In the genomic region with DNA sequence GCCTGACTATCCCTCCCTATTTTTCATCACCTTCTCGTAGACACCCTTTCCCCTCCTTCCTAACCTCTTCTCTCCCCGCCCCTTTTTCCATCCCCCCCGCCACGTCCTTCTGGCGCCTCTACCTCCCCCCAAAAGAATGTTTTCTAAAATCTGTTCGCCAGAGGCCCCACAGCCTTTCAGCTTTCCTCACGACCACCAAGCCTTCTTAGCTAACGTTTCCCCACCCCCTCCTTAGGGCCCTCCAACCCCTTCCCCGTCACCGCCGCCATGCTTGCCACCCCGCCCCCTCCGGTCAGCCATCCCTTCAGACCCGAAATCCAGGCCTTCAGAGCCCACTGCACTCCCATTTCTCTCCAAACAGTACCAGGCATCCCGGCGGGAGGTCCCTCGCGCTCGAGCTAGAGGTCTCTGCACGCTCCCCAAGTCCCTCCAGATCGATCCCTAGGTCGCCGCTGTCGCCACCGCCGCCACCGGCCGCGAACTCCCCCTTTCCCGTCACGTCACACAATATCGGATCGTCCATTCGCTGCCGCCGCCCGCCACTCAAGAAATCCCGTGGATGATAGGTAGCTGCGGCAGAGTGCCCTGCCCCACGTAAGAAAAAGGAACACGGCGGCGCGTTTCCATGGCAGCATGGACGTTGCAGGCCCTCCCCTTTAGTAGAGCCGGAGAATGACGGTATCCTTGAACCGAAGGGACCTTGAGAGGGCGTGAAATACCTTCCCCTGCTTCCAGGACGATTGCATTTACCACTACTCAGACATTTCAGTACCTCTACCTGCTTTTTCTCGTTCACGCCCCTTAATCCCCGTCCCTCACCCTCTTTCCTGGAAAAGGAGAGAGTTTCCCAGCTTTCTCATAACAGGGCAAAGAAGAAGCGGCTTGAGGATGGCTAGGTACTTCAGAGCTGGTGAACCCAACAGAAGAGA, we compare ENCODE assay signal across 8 cellular contexts. TPM values are rescaled to one million over a fixed set of nuclear protein-coding genes. Genes with fewer than 3 reads are reported as not detected.
DNase-seq lines count a peak whose midpoint lies in the region; ATAC-seq and TF ChIP-seq lines count a peak whose summit lies in the region.

A gene with protein sequence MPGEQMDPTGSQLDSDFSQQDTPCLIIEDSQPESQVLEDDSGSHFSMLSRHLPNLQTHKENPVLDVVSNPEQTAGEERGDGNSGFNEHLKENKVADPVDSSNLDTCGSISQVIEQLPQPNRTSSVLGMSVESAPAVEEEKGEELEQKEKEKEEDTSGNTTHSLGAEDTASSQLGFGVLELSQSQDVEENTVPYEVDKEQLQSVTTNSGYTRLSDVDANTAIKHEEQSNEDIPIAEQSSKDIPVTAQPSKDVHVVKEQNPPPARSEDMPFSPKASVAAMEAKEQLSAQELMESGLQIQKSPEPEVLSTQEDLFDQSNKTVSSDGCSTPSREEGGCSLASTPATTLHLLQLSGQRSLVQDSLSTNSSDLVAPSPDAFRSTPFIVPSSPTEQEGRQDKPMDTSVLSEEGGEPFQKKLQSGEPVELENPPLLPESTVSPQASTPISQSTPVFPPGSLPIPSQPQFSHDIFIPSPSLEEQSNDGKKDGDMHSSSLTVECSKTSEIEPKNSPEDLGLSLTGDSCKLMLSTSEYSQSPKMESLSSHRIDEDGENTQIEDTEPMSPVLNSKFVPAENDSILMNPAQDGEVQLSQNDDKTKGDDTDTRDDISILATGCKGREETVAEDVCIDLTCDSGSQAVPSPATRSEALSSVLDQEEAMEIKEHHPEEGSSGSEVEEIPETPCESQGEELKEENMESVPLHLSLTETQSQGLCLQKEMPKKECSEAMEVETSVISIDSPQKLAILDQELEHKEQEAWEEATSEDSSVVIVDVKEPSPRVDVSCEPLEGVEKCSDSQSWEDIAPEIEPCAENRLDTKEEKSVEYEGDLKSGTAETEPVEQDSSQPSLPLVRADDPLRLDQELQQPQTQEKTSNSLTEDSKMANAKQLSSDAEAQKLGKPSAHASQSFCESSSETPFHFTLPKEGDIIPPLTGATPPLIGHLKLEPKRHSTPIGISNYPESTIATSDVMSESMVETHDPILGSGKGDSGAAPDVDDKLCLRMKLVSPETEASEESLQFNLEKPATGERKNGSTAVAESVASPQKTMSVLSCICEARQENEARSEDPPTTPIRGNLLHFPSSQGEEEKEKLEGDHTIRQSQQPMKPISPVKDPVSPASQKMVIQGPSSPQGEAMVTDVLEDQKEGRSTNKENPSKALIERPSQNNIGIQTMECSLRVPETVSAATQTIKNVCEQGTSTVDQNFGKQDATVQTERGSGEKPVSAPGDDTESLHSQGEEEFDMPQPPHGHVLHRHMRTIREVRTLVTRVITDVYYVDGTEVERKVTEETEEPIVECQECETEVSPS (N-terminal part only) (minus strand): TSS at position 484 of the 929 bp plus-strand sequence. CDS start 113 bp downstream, at position 371.

- intact Hi-C loops in mucosa of descending colon (cut with DNase I, micrococcal nuclease): no loop called here

- peak within 1 kb of the TSS; percentile 11 for H3K27ac ChIP-seq in epithelial cell of prostate

- peaks cover 12% of the 10 kb centered on the region for H3K4me1 ChIP-seq in mucosa of descending colon (ENCODE audit: low read depth)

- no peak for TF ChIP-seq CTCF in mucosa of descending colon (IDR thresholded peaks at IDR 0.05)

- ATAC-seq in GM21717 (IDR thresholded peaks at IDR 0.05; ENCODE audit: unreplicated experiment) (peak; percentile 95), mucosa of descending colon (peak; percentile 98)

- peak; percentile 75 for DNase-seq in DMS153 (lab: John Stamatoyannopoulos, UW)
- peak; percentile 96 for DNase-seq in KBM-7
- DNase-seq in activated T-cell treated with anti-CD3 and anti-CD28 coated beads, Interleukin-2, amount 50 U/mL, for 1 hour: peak; percentile 89
- peak; percentile 52 for DNase-seq in epithelial cell of prostate (ENCODE audit: low read depth, low spot score)
- peak; percentile 96 to 98 (median 98) for DNase-seq in mucosa of descending colon
- DNase-seq in stimulated activated CD8-positive, alpha-beta memory T cell treated with anti-CD3 and anti-CD28 coated beads, Interleukin-4, amount 100 ng/mL, for 1 hour (ENCODE audit: low read depth in 2 of 2, low spot score in 1 of 2): peak; percentile 86 to 92

- no peaks in the 10 kb centered on the region for H3K9me3 ChIP-seq in mucosa of descending colon

- peak within 1 kb of the TSS; percentile 45 for H3K4me3 ChIP-seq in mucosa of descending colon

- no peaks in the 10 kb centered on the region for H3K36me3 ChIP-seq in mucosa of descending colon (ENCODE audit: low read depth)

- in situ Hi-C loops in KBM-7 (cut with MboI; ENCODE audit: low pct_unique_long_range_greater_than_20kb, low sequenced_read_pairs): no loop called here

TF ChIP-seq in PFSK-1, 5 proteins besides CTCF, POLR2A, EP300 and RAD21:
- peak; percentile 82; the same call in 1 of the 2 replicates for TF ChIP-seq SIN3A (IDR thresholded peaks at IDR 0.05; ENCODE audit: borderline replicate concordance, insufficient read depth, low read length)
- peak; percentile 59; the same call in 1 of the 2 replicates for TF ChIP-seq POLR2AphosphoS5 (IDR thresholded peaks at IDR 0.05; ENCODE audit: low read depth, low read length)
- TF ChIP-seq, protein P1, sequence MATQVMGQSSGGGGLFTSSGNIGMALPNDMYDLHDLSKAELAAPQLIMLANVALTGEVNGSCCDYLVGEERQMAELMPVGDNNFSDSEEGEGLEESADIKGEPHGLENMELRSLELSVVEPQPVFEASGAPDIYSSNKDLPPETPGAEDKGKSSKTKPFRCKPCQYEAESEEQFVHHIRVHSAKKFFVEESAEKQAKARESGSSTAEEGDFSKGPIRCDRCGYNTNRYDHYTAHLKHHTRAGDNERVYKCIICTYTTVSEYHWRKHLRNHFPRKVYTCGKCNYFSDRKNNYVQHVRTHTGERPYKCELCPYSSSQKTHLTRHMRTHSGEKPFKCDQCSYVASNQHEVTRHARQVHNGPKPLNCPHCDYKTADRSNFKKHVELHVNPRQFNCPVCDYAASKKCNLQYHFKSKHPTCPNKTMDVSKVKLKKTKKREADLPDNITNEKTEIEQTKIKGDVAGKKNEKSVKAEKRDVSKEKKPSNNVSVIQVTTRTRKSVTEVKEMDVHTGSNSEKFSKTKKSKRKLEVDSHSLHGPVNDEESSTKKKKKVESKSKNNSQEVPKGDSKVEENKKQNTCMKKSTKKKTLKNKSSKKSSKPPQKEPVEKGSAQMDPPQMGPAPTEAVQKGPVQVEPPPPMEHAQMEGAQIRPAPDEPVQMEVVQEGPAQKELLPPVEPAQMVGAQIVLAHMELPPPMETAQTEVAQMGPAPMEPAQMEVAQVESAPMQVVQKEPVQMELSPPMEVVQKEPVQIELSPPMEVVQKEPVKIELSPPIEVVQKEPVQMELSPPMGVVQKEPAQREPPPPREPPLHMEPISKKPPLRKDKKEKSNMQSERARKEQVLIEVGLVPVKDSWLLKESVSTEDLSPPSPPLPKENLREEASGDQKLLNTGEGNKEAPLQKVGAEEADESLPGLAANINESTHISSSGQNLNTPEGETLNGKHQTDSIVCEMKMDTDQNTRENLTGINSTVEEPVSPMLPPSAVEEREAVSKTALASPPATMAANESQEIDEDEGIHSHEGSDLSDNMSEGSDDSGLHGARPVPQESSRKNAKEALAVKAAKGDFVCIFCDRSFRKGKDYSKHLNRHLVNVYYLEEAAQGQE (IDR thresholded peaks at IDR 0.05; ENCODE audit: insufficient read depth in 1 of 2, low read depth in 2 of 2, low read length in 2 of 2): no peak
- TF ChIP-seq TAF1 (IDR thresholded peaks at IDR 0.05; ENCODE audit: borderline replicate concordance, insufficient read depth, low read length): 0 out of 2 replicates have a peak, but pooled peaks have one; percentile 9
- no peak for TF ChIP-seq FOXP2 (optimal IDR thresholded peaks at IDR 0.05; ENCODE audit: borderline replicate concordance, extremely low read depth, extremely low read length, insufficient read depth)

RNA-seq across cellular contexts. Expression of the gene that starts here (rescaled TPM):
- 34.5 TPM for polyA plus RNA-seq in PFSK-1 (2012; ENCODE audit: insufficient read length, low read depth)
- 10 to 100 TPM; 31.8 to 46.5 (median 41.6) TPM for total RNA-seq in mucosa of descending colon

Comparison
In these comparisons a context has a peak if more than half of its experiments do, and no peak if none do; other contexts are left out.
1. Peak in every context shown above with its lines: DNase-seq, ATAC-seq, H3K4me3 ChIP-seq and H3K27ac ChIP-seq.